Comparison of ENCODE assay signal across 8 cellular contexts in the genomic region with DNA sequence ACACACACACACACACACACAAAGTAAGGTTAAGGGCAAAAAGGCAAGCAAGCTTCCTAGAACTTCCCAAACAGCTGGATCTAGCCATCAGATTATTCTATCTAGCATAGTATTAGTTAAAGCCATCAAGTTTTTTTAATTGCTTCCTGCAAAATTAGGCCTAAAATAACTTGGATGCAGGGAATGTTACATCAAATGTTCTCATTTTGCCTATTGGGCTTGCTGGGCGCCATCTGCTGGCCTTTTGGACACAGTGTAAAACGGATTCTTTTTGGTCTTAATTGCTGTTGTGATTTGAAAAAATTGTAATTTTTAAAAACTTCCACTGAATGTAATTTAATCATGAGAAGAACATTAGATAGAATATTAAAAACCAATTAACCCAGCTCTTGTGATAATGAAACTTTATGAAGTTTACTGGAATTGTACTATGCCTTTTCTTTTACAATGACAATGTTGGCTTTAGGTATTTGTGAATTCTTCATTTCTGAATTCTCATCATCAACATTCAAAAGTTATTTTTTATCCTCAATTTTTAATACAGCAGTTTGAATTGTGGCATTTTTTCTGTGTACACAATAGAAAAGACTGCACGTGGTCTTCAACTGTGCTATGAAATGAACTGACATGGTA. TPM values are rescaled to one million over a fixed set of nuclear protein-coding genes. Genes with fewer than 3 reads are reported as not detected.
A peak's percentile ranks its signal among the peaks of the same experiment; 100 is the strongest.
DNase-seq lines count a peak whose midpoint lies in the region; ATAC-seq, FAIRE-seq and TF ChIP-seq lines count a peak whose summit lies in the region.

No MANE protein-coding gene starts in this region.

- DNase-seq in DND-41 (peak; percentile 52), mammary epithelial cell (peak; percentile 47), kidney (peak; percentile 66)
- DNase-seq in stimulated activated CD8-positive, alpha-beta memory T cell treated with anti-CD3 and anti-CD28 coated beads, Interleukin-4, amount 100 ng/mL, for 48 hours: peak; percentile 63

- peak; percentile 71; the same call in 2 of the 3 replicates for ATAC-seq in DND-41 (ENCODE audit: insufficient read depth, low read depth)
- peak; percentile 78 for ATAC-seq in SK-N-SH treated with all-trans-retinoic acid at 6 μM for 48 hours
- no peak for ATAC-seq in GM19324 (IDR thresholded peaks at IDR 0.05; ENCODE audit: low FRiP score, unreplicated experiment)
- ATAC-seq in GM21390 (IDR thresholded peaks at IDR 0.05; ENCODE audit: unreplicated experiment): no peak

- H3K36me3 ChIP-seq in DND-41 (ENCODE audit: insufficient read depth, low read length) (peaks cover 19% of the 10 kb centered on the region; the same call in 1 of the 2 replicates), KMS-11 (ENCODE audit: insufficient read depth) (no peaks in the 10 kb centered on the region), mammary epithelial cell (ENCODE audit: insufficient read depth, low read length) (peaks cover 4% of the 10 kb centered on the region), kidney (ENCODE audit: control insufficient read depth in 1 of 2, insufficient read depth in 2 of 2, low read length in 2 of 2) (no peaks in the 10 kb centered on the region)

- TF ChIP-seq CTCF in DND-41 (IDR thresholded peaks at IDR 0.05; ENCODE audit: borderline replicate concordance, extremely low read depth, low read length, poor library complexity, severe bottlenecking): peak; percentile 84
- TF ChIP-seq CTCF in KMS-11 (conservative IDR thresholded peaks at IDR 0.05; ENCODE audit: low read depth, low read length): peak; percentile 68
- TF ChIP-seq CTCF in mammary epithelial cell (conservative IDR thresholded peaks at IDR 0.05 in 1 of 2, IDR thresholded peaks at IDR 0.05 in 1 of 2; ENCODE audit: extremely low read depth in 1 of 2, insufficient read depth in 1 of 2, low read depth in 1 of 2, low read length in 2 of 2): peak; percentile 79 to 90
- peak; percentile 74 for TF ChIP-seq CTCF in kidney (IDR thresholded peaks at IDR 0.05; ENCODE audit: borderline replicate concordance, extremely low read depth, insufficient read depth)

- no peaks in the 10 kb centered on the region for H3K9me3 ChIP-seq in DND-41 (ENCODE audit: insufficient read depth, low read length, severe bottlenecking)
- no peaks in the 10 kb centered on the region for H3K9me3 ChIP-seq in mammary epithelial cell (replicated peaks; ENCODE audit: insufficient read depth, low read length)
- H3K9me3 ChIP-seq in kidney (ENCODE audit: control insufficient read depth in 1 of 2, low read length in 2 of 2): no peaks in the 10 kb centered on the region

- peak; percentile 87 for FAIRE-seq in kidney (lab: Jason Lieb, UNC)

- no peak overlapping the region for H3K4me2 ChIP-seq in DND-41 (ENCODE audit: insufficient read depth, low read length)
- H3K4me2 ChIP-seq in KMS-11: no peak overlapping the region
- H3K4me2 ChIP-seq in mammary epithelial cell (ENCODE audit: insufficient read depth, low read depth, low read length): no peak overlapping the region

- H3K27me3 ChIP-seq in DND-41 (ENCODE audit: insufficient read depth, low read length, poor library complexity) (no peaks in the 10 kb centered on the region), KMS-11 (ENCODE audit: insufficient read depth, low read depth) (no peaks in the 10 kb centered on the region), mammary epithelial cell (ENCODE audit: insufficient read depth, low read length) (no peaks in the 10 kb centered on the region)

- H3K9ac ChIP-seq in DND-41 (ENCODE audit: low read depth, low read length): no peak overlapping the region
- H3K9ac ChIP-seq in KMS-11: no peak overlapping the region
- H3K9ac ChIP-seq in mammary epithelial cell (ENCODE audit: insufficient read depth, low read length): no peak overlapping the region
- no peak overlapping the region for H3K9ac ChIP-seq in kidney (ENCODE audit: low read length in 2 of 2)

- H3K4me3 ChIP-seq in DND-41 (ENCODE audit: low read depth in 1 of 2, low read length in 2 of 2): no peak overlapping the region
- H3K4me3 ChIP-seq in KMS-11 (IDR thresholded peaks at IDR 0.05; ENCODE audit: insufficient read depth, low read depth, low read length): no peak overlapping the region
- no peak overlapping the region for H3K4me3 ChIP-seq in mammary epithelial cell (replicated peaks in 1 of 3; ENCODE audit: insufficient read depth in 1 of 3, low read depth in 2 of 3, low read length in 3 of 3)
- no peak overlapping the region for H3K4me3 ChIP-seq in kidney (ENCODE audit: low read length in 2 of 2)

- peaks cover 17% of the 10 kb centered on the region for H3K4me1 ChIP-seq in DND-41 (ENCODE audit: insufficient read depth, low read length)
- peaks cover 2% of the 10 kb centered on the region for H3K4me1 ChIP-seq in KMS-11 (ENCODE audit: low read depth, poor library complexity, severe bottlenecking)
- H3K4me1 ChIP-seq in mammary epithelial cell (ENCODE audit: insufficient read depth, low read length): peaks cover 18% of the 10 kb centered on the region
- H3K4me1 ChIP-seq in kidney (ENCODE audit: control insufficient read depth in 1 of 2, insufficient read depth in 1 of 2, low read depth in 1 of 2, low read length in 2 of 2): no peaks in the 10 kb centered on the region

- H2AFZ ChIP-seq in DND-41 (ENCODE audit: low read depth, low read length): no peak overlapping the region
- H2AFZ ChIP-seq in KMS-11 (ENCODE audit: low read depth): no peak overlapping the region
- no peak overlapping the region for H2AFZ ChIP-seq in mammary epithelial cell (ENCODE audit: low read depth, low read length)

- BruUV-seq in mammary epithelial cell (replicated peaks; lab: Mats Ljungman, UMichigan): no TSS peak

- intact Hi-C loops in mammary epithelial cell (cut with micrococcal nuclease): loop anchor here (1.0 to 5.0 kb wide), 3 partner anchors 200 to 449 kb away; no protein-coding TSS in a partner anchor
- intact Hi-C loops in kidney (cut with DNase I): loop anchor here (10.0 kb wide), 1 partner anchor 452 kb away; no protein-coding TSS in a partner anchor

- H3K79me2 ChIP-seq in DND-41 (ENCODE audit: insufficient read depth, low read length) (peaks cover 94% of the 10 kb centered on the region), KMS-11 (ENCODE audit: insufficient read depth, low read depth) (no peaks in the 10 kb centered on the region), mammary epithelial cell (ENCODE audit: insufficient read depth, low read length) (peaks cover 85% of the 10 kb centered on the region)

- WGBS in mammary epithelial cell (ENCODE audit: low coverage, missing lambda C conversion rate): 11% methylated on average over 3 of the region's 3 CpGs

- H3K27ac ChIP-seq in DND-41 (ENCODE audit: low read length) (no peak overlapping the region), KMS-11 (no peak overlapping the region), mammary epithelial cell (ENCODE audit: insufficient read depth, low read depth, low read length) (no peak overlapping the region), kidney (ENCODE audit: low read depth in 2 of 2, low read length in 2 of 2) (no peak overlapping the region)

- CTCF ChIA-PET in mammary epithelial cell (lab: Charles Lee; ENCODE audit: low non-redundant PET): interaction anchor here (0.6 kb wide), 1 partner anchor 901 kb away, joined by 7 read pairs; no protein-coding TSS in a partner anchor

- in situ Hi-C loops in mammary epithelial cell (cut with MboI; ENCODE audit: low sequenced_read_pairs in 2 of 2): loop anchor here (10.0 to 25.0 kb wide), 3 partner anchors 332 to 452 kb away; no protein-coding TSS in a partner anchor

- H4K20me1 ChIP-seq in DND-41 (ENCODE audit: insufficient read depth, low read length) (peaks cover 36% of the 10 kb centered on the region; the same call in 1 of the 2 replicates), KMS-11 (ENCODE audit: insufficient read depth) (no peaks in the 10 kb centered on the region), mammary epithelial cell (ENCODE audit: insufficient read depth, low read length) (no peaks in the 10 kb centered on the region)

- dilution Hi-C loops in mammary epithelial cell (cut with HindIII; ENCODE audit: low sequenced_read_pairs): no loop called here

TF ChIP-seq in SK-N-SH treated with all-trans-retinoic acid at 6 μM for 48 hours, 23 proteins besides CTCF, POLR2A, EP300 and RAD21 (continues in another document):
- TF ChIP-seq ZFP30 (CRISPR knock-in tag; IDR thresholded peaks at IDR 0.05) (no peak), ZC3H10 (CRISPR knock-in tag; IDR thresholded peaks at IDR 0.05) (no peak), PATZ1 (CRISPR knock-in tag; IDR thresholded peaks at IDR 0.05; ENCODE audit: borderline replicate concordance) (no peak)
- TF ChIP-seq, protein P1, sequence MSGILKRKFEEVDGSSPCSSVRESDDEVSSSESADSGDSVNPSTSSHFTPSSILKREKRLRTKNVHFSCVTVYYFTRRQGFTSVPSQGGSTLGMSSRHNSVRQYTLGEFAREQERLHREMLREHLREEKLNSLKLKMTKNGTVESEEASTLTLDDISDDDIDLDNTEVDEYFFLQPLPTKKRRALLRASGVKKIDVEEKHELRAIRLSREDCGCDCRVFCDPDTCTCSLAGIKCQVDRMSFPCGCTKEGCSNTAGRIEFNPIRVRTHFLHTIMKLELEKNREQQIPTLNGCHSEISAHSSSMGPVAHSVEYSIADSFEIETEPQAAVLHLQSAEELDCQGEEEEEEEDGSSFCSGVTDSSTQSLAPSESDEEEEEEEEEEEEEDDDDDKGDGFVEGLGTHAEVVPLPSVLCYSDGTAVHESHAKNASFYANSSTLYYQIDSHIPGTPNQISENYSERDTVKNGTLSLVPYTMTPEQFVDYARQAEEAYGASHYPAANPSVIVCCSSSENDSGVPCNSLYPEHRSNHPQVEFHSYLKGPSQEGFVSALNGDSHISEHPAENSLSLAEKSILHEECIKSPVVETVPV (CRISPR knock-in tag; IDR thresholded peaks at IDR 0.05): no peak

RNA-seq across cellular contexts. Expression of gene MKKS, which starts 6.8 kb away (rescaled TPM):
- total RNA-seq in mammary epithelial cell: 10 to 100 TPM; 14.0 to 23.4 TPM
- 12.5 TPM for polyA plus RNA-seq in mammary epithelial cell
- polyA minus RNA-seq in mammary epithelial cell: 6.5 TPM
- total RNA-seq in kidney: 17.8 TPM
- polyA plus RNA-seq in kidney (ENCODE audit: insufficient read depth, low read depth, low replicate concordance): 49.2 TPM

RNA-seq across cellular contexts. Expression of gene SLX4IP, which starts 7.9 kb away (rescaled TPM):
- 1 to 10 TPM; 6.8 to 10.0 TPM for total RNA-seq in mammary epithelial cell
- polyA plus RNA-seq in mammary epithelial cell: 1.9 TPM
- 6.3 TPM for polyA minus RNA-seq in mammary epithelial cell
- total RNA-seq in kidney: 7.6 TPM
- polyA plus RNA-seq in kidney (ENCODE audit: insufficient read depth, low read depth, low replicate concordance): 2.6 TPM

Comparison
In these comparisons a context has a peak if more than half of its experiments do, and no peak if none do; other contexts are left out.
1. ATAC-seq: peak in DND-41 (single experiment) and SK-N-SH treated with all-trans-retinoic acid at 6 μM for 48 hours (single experiment); none in GM19324 (single experiment) and GM21390 (single experiment).
2. Peak in every context shown above with its lines, with median percentiles within 50 percentile points of each other: DNase-seq and CTCF ChIP-seq.